In the genomic region with DNA sequence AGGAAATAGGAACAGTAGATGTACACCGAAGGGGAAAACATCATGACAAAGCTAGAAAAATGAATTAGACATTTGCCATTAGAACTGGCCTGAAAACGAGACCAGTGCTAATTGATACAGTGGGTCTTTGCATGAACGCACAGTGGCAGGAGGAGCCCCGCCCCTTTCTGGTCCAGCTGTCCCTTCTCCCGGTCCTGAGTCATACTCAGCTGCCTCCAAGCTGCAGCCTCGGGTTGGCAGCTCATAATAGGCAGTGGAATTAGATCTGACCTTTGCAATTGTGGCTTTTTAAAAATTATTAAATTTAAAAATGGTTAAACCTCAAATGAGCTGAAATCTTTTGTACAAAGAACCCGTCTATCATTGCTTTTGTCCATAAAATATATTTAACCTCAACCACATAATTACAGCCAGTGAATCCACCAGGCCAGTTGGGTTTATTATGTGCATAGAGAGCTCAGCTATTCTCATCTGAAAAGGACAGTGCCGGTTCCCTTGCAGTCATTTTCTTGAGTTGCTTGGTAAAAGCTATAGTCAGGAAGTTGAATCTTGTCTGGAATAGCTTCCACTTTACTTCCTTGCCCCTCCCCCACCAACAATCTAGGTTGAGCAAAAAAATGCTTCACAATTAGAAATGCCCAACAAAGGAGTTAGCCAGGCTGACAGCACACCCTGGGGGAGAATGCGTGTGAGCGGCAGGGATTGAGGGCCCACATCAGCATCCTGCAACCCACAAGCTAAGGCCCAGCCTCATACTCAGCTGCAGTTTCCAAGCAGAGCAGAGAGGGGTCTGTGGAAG, we compare ENCODE assay signal across 9 cellular contexts.
DNase-seq lines count a peak whose midpoint lies in the region; ATAC-seq and TF ChIP-seq lines count a peak whose summit lies in the region.
"Had no signal": no experiment of that assay in that cellular context is flagged by ENCODE, and none has a peak within 500 bp of the region (broad histone marks: within the 10 kb centered on the region; RNA-seq: fewer than 3 reads in every experiment).

No MANE protein-coding gene starts in this region.

- H3K27ac ChIP-seq in layer of hippocampus (ENCODE audit: low read depth, low read length) (peak overlapping the region; percentile 75), esophagus muscularis mucosa (replicated peaks in 1 of 4) (no peak overlapping the region)
- no peak overlapping the region for H3K27ac ChIP-seq in CD8-positive, alpha-beta memory T cell (ENCODE audit: low read depth, low read length)

- no peak for TF ChIP-seq EP300 in esophagus muscularis mucosa (IDR thresholded peaks at IDR 0.05)

- no peak for TF ChIP-seq POLR2A in esophagus muscularis mucosa (IDR thresholded peaks at IDR 0.05; ENCODE audit: low read depth)

- DNase-seq in Ammon's horn (ENCODE audit: low spot score) (peak; percentile 92), MV-4-11 (lab: John Stamatoyannopoulos, UW) (peak; percentile 7), astrocyte of the spinal cord (ENCODE audit: low read depth, low spot score) (peak; percentile 5), GM19240 (ENCODE audit: insufficient read length, low spot score) (no peak), esophagus muscularis mucosa (ENCODE audit: extremely low spot score) (no peak)
- no peak for DNase-seq in CD8-positive, alpha-beta memory T cell
- DNase-seq: erythroblast had no signal

- in situ Hi-C loops in astrocyte of the spinal cord (cut with HindIII; ENCODE audit: low sequenced_read_pairs) = no loop called here

- CTCF ChIA-PET in CD8-positive, alpha-beta memory T cell (lab: Charles Lee) = interaction anchor here (0.6 kb wide), 1 partner anchor 62 kb away, joined by 3 read pairs; no protein-coding TSS in a partner anchor

- no peaks in the 10 kb centered on the region for H3K27me3 ChIP-seq in layer of hippocampus (ENCODE audit: control insufficient read depth, insufficient read depth, low read length)
- H3K27me3 ChIP-seq in esophagus muscularis mucosa = no peaks in the 10 kb centered on the region
- H3K27me3 ChIP-seq in CD8-positive, alpha-beta memory T cell (ENCODE audit: insufficient read depth, low read length, poor library complexity, severe bottlenecking) = no peaks in the 10 kb centered on the region

- H3K36me3 ChIP-seq in esophagus muscularis mucosa = no peaks in the 10 kb centered on the region
- no peaks in the 10 kb centered on the region for H3K36me3 ChIP-seq in CD8-positive, alpha-beta memory T cell (ENCODE audit: insufficient read depth, low read length)

- H3K9me3 ChIP-seq in esophagus muscularis mucosa = no peaks in the 10 kb centered on the region
- no peaks in the 10 kb centered on the region for H3K9me3 ChIP-seq in CD8-positive, alpha-beta memory T cell (ENCODE audit: low read length)

- no peaks in the 10 kb centered on the region for H3K4me1 Mint-ChIP-seq in CD8-positive, alpha-beta memory T cell

- POLR2A ChIA-PET in CD8-positive, alpha-beta memory T cell (lab: Charles Lee) = no interaction called here

- no peak for ATAC-seq in HG03354 (IDR thresholded peaks at IDR 0.05; ENCODE audit: poor library complexity, severe bottlenecking, unreplicated experiment)

- H3K9me3 Mint-ChIP-seq in CD8-positive, alpha-beta memory T cell = peaks cover 0 to 2% (median 0%) of the 10 kb centered on the region in 5 donors

- H3K4me3 Mint-ChIP-seq in CD8-positive, alpha-beta memory T cell = no peak overlapping the region

- H3K27me3 Mint-ChIP-seq in CD8-positive, alpha-beta memory T cell = peaks cover 0 to 4% of the 10 kb centered on the region in 2 donors

- H3K27ac Mint-ChIP-seq in CD8-positive, alpha-beta memory T cell = no peak overlapping the region

- H3K36me3 Mint-ChIP-seq in CD8-positive, alpha-beta memory T cell = peaks cover 0 to 11% (median 3%) of the 10 kb centered on the region in 3 donors

- H3K4me3 ChIP-seq in astrocyte of the spinal cord (ENCODE audit: low read depth, low read length) (no peak overlapping the region), esophagus muscularis mucosa (no peak overlapping the region)
- H3K4me3 ChIP-seq in CD8-positive, alpha-beta memory T cell (ENCODE audit: low read length) = no peak overlapping the region

- intact Hi-C loops in esophagus muscularis mucosa (cut with DNase I) = no loop called here

- WGBS in esophagus muscularis mucosa = 56% methylated on average over 10 of the region's 10 CpGs

- peaks cover 0 to 9% (median 0%) of the 10 kb centered on the region in 4 donors for H3K4me1 ChIP-seq in esophagus muscularis mucosa
- H3K4me1 ChIP-seq in CD8-positive, alpha-beta memory T cell (ENCODE audit: insufficient read depth, low read length) = no peaks in the 10 kb centered on the region

- no peak for TF ChIP-seq CTCF in astrocyte of the spinal cord (IDR thresholded peaks at IDR 0.05; ENCODE audit: low read depth, low read length)
- no peak for TF ChIP-seq CTCF in esophagus muscularis mucosa (IDR thresholded peaks at IDR 0.05)

Comparison
In these comparisons a context has a peak if more than half of its experiments do, and no peak if none do; other contexts are left out.
1. DNase-seq: peak in Ammon's horn (single experiment), MV-4-11 (single experiment) and astrocyte of the spinal cord (single experiment); none in GM19240 (single experiment), esophagus muscularis mucosa (single experiment) and CD8-positive, alpha-beta memory T cell (0 of 5).